In the genomic region with DNA sequence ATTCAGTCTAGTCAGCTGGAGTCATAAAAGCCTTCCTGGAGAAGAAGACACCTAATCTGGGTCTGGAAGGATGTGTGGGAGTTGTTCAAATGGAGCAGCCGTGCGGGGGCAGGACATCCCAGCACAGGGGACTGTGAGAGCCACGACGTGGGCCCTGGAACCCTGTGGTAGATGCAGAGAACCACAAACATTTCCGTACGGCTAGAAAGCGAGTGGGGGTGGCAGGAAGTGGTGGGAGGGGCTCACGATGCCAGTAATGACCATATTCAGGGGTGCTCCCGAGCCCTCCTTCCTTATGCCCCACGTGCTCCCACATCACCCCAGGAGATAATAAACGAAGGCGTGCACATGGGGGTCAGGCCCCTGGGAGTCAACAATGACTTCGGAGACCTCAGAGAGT, we compare ENCODE assay signal across 7 cellular contexts. TPM values are rescaled to one million over a fixed set of nuclear protein-coding genes. Genes with fewer than 3 reads are reported as not detected.
DNase-seq lines count a peak whose midpoint lies in the region; ATAC-seq and TF ChIP-seq lines count a peak whose summit lies in the region.

No MANE protein-coding gene starts in this region.

- no peaks in the 10 kb centered on the region for H3K9me3 Mint-ChIP-seq in central memory CD8-positive, alpha-beta T cell
- H3K9me3 Mint-ChIP-seq in type B pancreatic cell = no peaks in the 10 kb centered on the region

- no peaks in the 10 kb centered on the region for H3K27me3 Mint-ChIP-seq in central memory CD8-positive, alpha-beta T cell
- peaks cover 18% of the 10 kb centered on the region for H3K27me3 Mint-ChIP-seq in type B pancreatic cell

- TF ChIP-seq CTCF in type B pancreatic cell (conservative IDR thresholded peaks at IDR 0.05) = no peak

- DNase-seq in H4 (ENCODE audit: low spot score) (peak; percentile 70), UCSD-AML1 (lab: John Stamatoyannopoulos, UW; ENCODE audit: unreplicated experiment) (peak; percentile 91), type B pancreatic cell (ENCODE audit: extremely low spot score, unreplicated experiment) (no peak), NCI-H2029 treated with DMSO at 0.1 percent for 48 hours (lab: John Stamatoyannopoulos, UW) (no peak)
- DNase-seq in central memory CD8-positive, alpha-beta T cell (ENCODE audit: low spot score in 2 of 2) = peak; percentile 40 to 61
- DNase-seq in stimulated activated CD4-positive, alpha-beta T cell treated with anti-CD3 and anti-CD28 coated beads, Interleukin-12 subunit alpha, Interleukin-12 subunit beta, amount 100 ng/mL, for 24 hours (ENCODE audit: low read depth in 2 of 2) = peak; percentile 54 to 81

- peak overlapping the region; percentile 72 for H3K27ac Mint-ChIP-seq in central memory CD8-positive, alpha-beta T cell (ENCODE audit: low read depth)
- no peak overlapping the region for H3K27ac Mint-ChIP-seq in type B pancreatic cell

- H3K36me3 Mint-ChIP-seq in central memory CD8-positive, alpha-beta T cell (ENCODE audit: insufficient read depth) = peaks cover 12% of the 10 kb centered on the region
- H3K36me3 Mint-ChIP-seq in type B pancreatic cell = no peaks in the 10 kb centered on the region

- peaks cover 62% of the 10 kb centered on the region for H3K4me1 Mint-ChIP-seq in central memory CD8-positive, alpha-beta T cell
- peaks cover 31% of the 10 kb centered on the region for H3K4me1 Mint-ChIP-seq in type B pancreatic cell (ENCODE audit: unreplicated experiment)

- H3K4me3 Mint-ChIP-seq in central memory CD8-positive, alpha-beta T cell = peak overlapping the region; percentile 66
- no peak overlapping the region for H3K4me3 Mint-ChIP-seq in type B pancreatic cell

- ATAC-seq in central memory CD8-positive, alpha-beta T cell (replicated peaks; ENCODE audit: extremely low read depth, poor library complexity, severe bottlenecking) = peak; percentile 70
- ATAC-seq in HG03565 (IDR thresholded peaks at IDR 0.05; ENCODE audit: unreplicated experiment) = no peak

RNA-seq across cellular contexts. Expression of a gene that starts 21.0 kb away (rescaled TPM):
- total RNA-seq in H4 (2014; rRNA removed; shearing (Covaris generic)) = 202 and 204 TPM in 2 replicates
- total RNA-seq in type B pancreatic cell (ENCODE audit: low replicate concordance) = 4.7 and 157 TPM in 2 replicates

RNA-seq across cellular contexts. Expression of a gene that starts 52.1 kb away (rescaled TPM):
- 7.7 and 9.9 TPM in 2 replicates for total RNA-seq in H4 (2014; rRNA removed; shearing (Covaris generic))
- 14.8 and 16.7 TPM in 2 replicates for total RNA-seq in type B pancreatic cell (ENCODE audit: low replicate concordance)

Comparison
In these comparisons a context has a peak if more than half of its experiments do, and no peak if none do; other contexts are left out.
1. DNase-seq: peak in H4 (single experiment), UCSD-AML1 (single experiment), central memory CD8-positive, alpha-beta T cell (2 of 2) and stimulated activated CD4-positive, alpha-beta T cell treated with anti-CD3 and anti-CD28 coated beads, Interleukin-12 subunit alpha, Interleukin-12 subunit beta, amount 100 ng/mL, for 24 hours (2 of 2); none in type B pancreatic cell (single experiment) and NCI-H2029 treated with DMSO at 0.1 percent for 48 hours (single experiment).